In the genomic region with DNA sequence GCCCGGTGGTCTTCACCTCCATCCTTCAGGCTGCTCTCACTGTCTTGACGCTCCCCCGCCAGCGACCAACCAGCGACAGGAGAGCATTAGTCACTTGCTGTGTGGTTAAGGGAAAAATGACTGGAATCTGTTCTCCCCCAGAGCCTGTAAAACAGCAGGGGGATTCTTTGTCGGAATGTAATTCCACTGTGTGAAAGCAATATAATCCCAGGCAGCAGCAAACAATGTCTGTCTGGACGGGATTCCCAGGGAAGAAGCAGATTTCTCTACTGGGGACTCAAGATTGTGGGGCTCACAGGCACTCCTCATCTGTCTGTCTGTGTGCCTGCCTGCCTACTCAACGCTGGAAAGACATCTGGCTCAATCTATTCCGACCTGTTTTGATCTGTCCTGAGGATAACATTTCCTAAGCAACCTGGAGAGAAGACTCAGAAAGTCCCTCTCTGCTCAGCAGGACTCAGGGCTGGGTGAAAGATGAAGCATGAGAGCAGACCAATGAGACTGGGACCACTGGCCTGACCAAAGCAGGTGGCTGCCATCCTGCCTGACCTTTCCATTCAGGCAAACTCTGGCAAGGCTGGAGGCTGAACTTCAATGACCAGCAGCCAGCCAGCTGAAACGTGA, we compare ENCODE assay signal across 9 cellular contexts. TPM values are rescaled to one million over a fixed set of nuclear protein-coding genes. Genes with fewer than 3 reads are reported as not detected.
DNase-seq lines count a peak whose midpoint lies in the region; ATAC-seq and TF ChIP-seq lines count a peak whose summit lies in the region.
"Had no signal": no experiment of that assay in that cellular context is flagged by ENCODE, and none has a peak within 500 bp of the region (broad histone marks: within the 10 kb centered on the region; RNA-seq: fewer than 3 reads in every experiment).

No MANE protein-coding gene starts in this region.

- peaks cover 20% of the 10 kb centered on the region for H3K36me3 ChIP-seq in upper lobe of right lung

- peak overlapping the region; percentile 0 for H3K27ac ChIP-seq in upper lobe of right lung

- H3K27me3 ChIP-seq in upper lobe of right lung, result no peaks in the 10 kb centered on the region

- H3K4me3 ChIP-seq in astrocyte of the spinal cord (ENCODE audit: low read depth, low read length), result no peak overlapping the region
- no peak overlapping the region for H3K4me3 ChIP-seq in upper lobe of right lung

- H3K9me3 ChIP-seq in upper lobe of right lung, result no peaks in the 10 kb centered on the region

- DNase-seq in HK-2 (ENCODE audit: unreplicated experiment), result peak; percentile 72
- peak; percentile 97 for DNase-seq in astrocyte of the spinal cord (ENCODE audit: low read depth, low spot score)
- DNase-seq in islet precursor cell, result peak; percentile 99
- DNase-seq in upper lobe of right lung, result no peak
- DNase-seq in stimulated activated CD4-positive, alpha-beta T cell treated with anti-CD3 and anti-CD28 coated beads, Interleukin-2, amount 100 ng/mL, for 48 hours, result no peak
- no peak for DNase-seq in DMS 273 treated with DMSO at 0.1 percent for 48 hours (lab: John Stamatoyannopoulos, UW)
- no peak for DNase-seq in NCI-H1105 (lab: John Stamatoyannopoulos, UW)
- DNase-seq: activated CD4-positive, alpha-beta T cell treated with anti-CD3 and anti-CD28 coated beads, Interleukin-2, amount 50 U/mL, for 48 hours; NCI-H82 had no signal

- intact Hi-C loops in upper lobe of right lung (cut with DNase I), result no loop called here

- in situ Hi-C loops in astrocyte of the spinal cord (cut with HindIII; ENCODE audit: low sequenced_read_pairs), result no loop called here

- peaks cover 8% of the 10 kb centered on the region for H3K4me1 ChIP-seq in upper lobe of right lung

- ATAC-seq in upper lobe of right lung, result no peak

- no peak for TF ChIP-seq CTCF in astrocyte of the spinal cord (IDR thresholded peaks at IDR 0.05; ENCODE audit: low read depth, low read length)
- no peak for TF ChIP-seq CTCF in upper lobe of right lung (IDR thresholded peaks at IDR 0.05)

RNA-seq across cellular contexts. Expression of gene NUAK1, which starts 54.6 kb away (rescaled TPM):
- 40.8 TPM for total RNA-seq in upper lobe of right lung

Comparison
In these comparisons a context has a peak if more than half of its experiments do, and no peak if none do; other contexts are left out.
1. DNase-seq: peak in HK-2 (single experiment), astrocyte of the spinal cord (single experiment) and islet precursor cell (single experiment); none in upper lobe of right lung (single experiment), stimulated activated CD4-positive, alpha-beta T cell treated with anti-CD3 and anti-CD28 coated beads, Interleukin-2, amount 100 ng/mL, for 48 hours (0 of 2), DMS 273 treated with DMSO at 0.1 percent for 48 hours (single experiment) and NCI-H1105 (single experiment).